ENCODE assay signal across 13 cellular contexts in genomic region chr7:48390381-48391327, GRCh38.
DNase-seq lines count a peak whose midpoint lies in the region; ATAC-seq and TF ChIP-seq lines count a peak whose summit lies in the region.
"Had no signal": no experiment of that assay in that cellular context is flagged by ENCODE, and none has a peak within 500 bp of the region (broad histone marks: within the 10 kb centered on the region; RNA-seq: fewer than 3 reads in every experiment).

No MANE protein-coding gene starts in this region.

- no peak for TF ChIP-seq CTCF in foreskin keratinocyte (conservative IDR thresholded peaks at IDR 0.05)

- H3K27me3 ChIP-seq in BLaER1 (no peaks in the 10 kb centered on the region), foreskin keratinocyte (no peaks in the 10 kb centered on the region)

- no peaks in the 10 kb centered on the region for H3K9me3 ChIP-seq in BLaER1

- no peak overlapping the region; the same call in 1 of the 2 replicates for H3K9ac ChIP-seq in BLaER1

- H3K36me3 ChIP-seq in BLaER1, result no peaks in the 10 kb centered on the region

- H3K4me2 ChIP-seq in BLaER1, result peak overlapping the region; percentile 66

- peak; percentile 76 for DNase-seq in OCI-M1 (lab: John Stamatoyannopoulos, UW)
- peak; percentile 52 for DNase-seq in foreskin melanocyte
- no peak for DNase-seq in activated naive CD4-positive, alpha-beta T cell treated with Interleukin-2 at 50 U/mL for 16 hours
- no peak for DNase-seq in NK-92 (lab: John Stamatoyannopoulos, UW; ENCODE audit: unreplicated experiment)
- no peak for DNase-seq in foreskin keratinocyte
- DNase-seq in 8988T, result no peak
- DNase-seq: activated naive CD8-positive, alpha-beta T cell treated with anti-CD3 and anti-CD28 coated beads for 36 hours; cortex of kidney; left cardiac atrium; NCI-H1694; occipital lobe had no signal

- H3K27ac ChIP-seq in BLaER1, result peak overlapping the region; percentile 80
- H3K27ac ChIP-seq in foreskin keratinocyte, result no peak overlapping the region

- no peaks in the 10 kb centered on the region for H4K20me1 ChIP-seq in BLaER1

- peaks cover 31% of the 10 kb centered on the region for H3K4me1 ChIP-seq in BLaER1
- peaks cover 6% of the 10 kb centered on the region for H3K4me1 ChIP-seq in foreskin keratinocyte

- peak; percentile 30 for ATAC-seq in HG02759 (IDR thresholded peaks at IDR 0.05; ENCODE audit: unreplicated experiment)
- no peak for ATAC-seq in foreskin keratinocyte

- peak overlapping the region; percentile 14; the same call in 1 of the 2 replicates for H3K4me3 ChIP-seq in BLaER1

Comparison
In these comparisons a context has a peak if more than half of its experiments do, and no peak if none do; other contexts are left out.
1. DNase-seq: peak in OCI-M1 (single experiment) and foreskin melanocyte (single experiment); none in activated naive CD4-positive, alpha-beta T cell treated with Interleukin-2 at 50 U/mL for 16 hours (single experiment), NK-92 (single experiment), foreskin keratinocyte (0 of 2) and 8988T (single experiment).